In genomic region chr9:129140397-129141065, GRCh38 we compare ENCODE assay signal across 8 cellular contexts. TPM values are rescaled to one million over a fixed set of nuclear protein-coding genes. Genes with fewer than 3 reads are reported as not detected.
DNase-seq lines count a peak whose midpoint lies in the region; ATAC-seq and TF ChIP-seq lines count a peak whose summit lies in the region.

No MANE protein-coding gene starts in this region.

- peak overlapping the region; percentile 54 for H3K9ac ChIP-seq in ES-I3 (ENCODE audit: low read depth, low read length)
- peak overlapping the region; percentile 99 for H3K9ac ChIP-seq in GM23248

- peak; percentile 28 for ATAC-seq in activated CD8-positive, alpha-beta T cell treated with anti-CD3 and anti-CD28 coated beads for 36 hours

- H3K4me2 ChIP-seq in GM23248 (ENCODE audit: unreplicated experiment), result peak overlapping the region; percentile 92

- H3K4me3 ChIP-seq in GM23248 (peak overlapping the region; percentile 70), MG63 (peak overlapping the region; percentile 49), fibroblast of pulmonary artery (replicated peaks; ENCODE audit: low read depth, low read length) (peak overlapping the region; percentile 40)

- no peaks in the 10 kb centered on the region for H4K20me1 ChIP-seq in GM23248 (ENCODE audit: insufficient read depth)

- H2AFZ ChIP-seq in GM23248, result no peak overlapping the region

- H3K9me2 ChIP-seq in GM23248 (ENCODE audit: insufficient read depth), result no peaks in the 10 kb centered on the region

- no peaks in the 10 kb centered on the region for H3K27me3 ChIP-seq in GM23248 (replicated peaks; ENCODE audit: insufficient read depth)
- H3K27me3 ChIP-seq in MG63, result no peaks in the 10 kb centered on the region

- peak overlapping the region; percentile 100 for H3K27ac ChIP-seq in GM23248

- no peak for TF ChIP-seq CTCF in activated CD8-positive, alpha-beta T cell treated with anti-CD3 and anti-CD28 coated beads for 36 hours (IDR thresholded peaks at IDR 0.05)
- TF ChIP-seq CTCF in fibroblast of pulmonary artery (IDR thresholded peaks at IDR 0.05; ENCODE audit: low read length, missing control alignments) (no peak), nephron progenitor cell (IDR thresholded peaks at IDR 0.05) (no peak)

- peaks cover 23% of the 10 kb centered on the region for H3K36me3 Mint-ChIP-seq in activated CD8-positive, alpha-beta T cell treated with anti-CD3 and anti-CD28 coated beads for 36 hours (ENCODE audit: low read depth)
- peaks cover 5% of the 10 kb centered on the region for H3K36me3 Mint-ChIP-seq in nephron progenitor cell (ENCODE audit: low read depth)

- intact Hi-C loops in activated CD8-positive, alpha-beta T cell treated with anti-CD3 and anti-CD28 coated beads for 36 hours (cut with micrococcal nuclease), result no loop called here

- H3K4me1 ChIP-seq in ES-I3 (ENCODE audit: insufficient read depth, low read length) (peaks cover 46% of the 10 kb centered on the region), GM23248 (ENCODE audit: insufficient read depth) (peaks cover 61% of the 10 kb centered on the region)

- peak overlapping the region; percentile 80 for H3K4me3 Mint-ChIP-seq in activated CD8-positive, alpha-beta T cell treated with anti-CD3 and anti-CD28 coated beads for 36 hours
- peak overlapping the region; percentile 72 for H3K4me3 Mint-ChIP-seq in nephron progenitor cell

- DNase-seq in GM23248 (peak; percentile 78), MG63 (peak; percentile 59), fibroblast of pulmonary artery (ENCODE audit: low read depth) (peak; percentile 57), nephron progenitor cell (peak; percentile 31), AG08395 (ENCODE audit: low spot score) (no peak), iPS-NIHi11 (ENCODE audit: low spot score) (no peak)
- DNase-seq in activated CD8-positive, alpha-beta T cell treated with anti-CD3 and anti-CD28 coated beads for 36 hours, result peak; percentile 40

- POLR2A ChIA-PET in activated CD8-positive, alpha-beta T cell treated with anti-CD3 and anti-CD28 coated beads for 36 hours (lab: Charles Lee), result interaction anchor here (0.6 to 2.5 kb wide), 11 partner anchors 11 to 484 kb away, joined by 3 to 9 read pairs (median 3); no protein-coding TSS in a partner anchor

- CTCF ChIA-PET in activated CD8-positive, alpha-beta T cell treated with anti-CD3 and anti-CD28 coated beads for 36 hours (lab: Charles Lee), result interaction anchor here (0.6 to 7.4 kb wide), 24 partner anchors 9 to 483 kb away, joined by 3 to 131 read pairs (median 6); partner anchors contain the start of genes C9orf50 and NTMT1

- H3K9me3 Mint-ChIP-seq in activated CD8-positive, alpha-beta T cell treated with anti-CD3 and anti-CD28 coated beads for 36 hours, result no peaks in the 10 kb centered on the region
- no peaks in the 10 kb centered on the region for H3K9me3 Mint-ChIP-seq in nephron progenitor cell

- peaks cover 42% of the 10 kb centered on the region for H3K4me1 Mint-ChIP-seq in activated CD8-positive, alpha-beta T cell treated with anti-CD3 and anti-CD28 coated beads for 36 hours (ENCODE audit: low read depth)
- peaks cover 84% of the 10 kb centered on the region for H3K4me1 Mint-ChIP-seq in nephron progenitor cell

- peaks cover 30% of the 10 kb centered on the region for H3K79me2 ChIP-seq in GM23248 (ENCODE audit: insufficient read depth)

- in situ Hi-C loops in GM23248 (cut with MboI), result no loop called here

- peak overlapping the region; percentile 93 for H3K27ac Mint-ChIP-seq in activated CD8-positive, alpha-beta T cell treated with anti-CD3 and anti-CD28 coated beads for 36 hours
- H3K27ac Mint-ChIP-seq in nephron progenitor cell, result peak overlapping the region; percentile 98

- peaks cover 24% of the 10 kb centered on the region for H3F3A ChIP-seq in GM23248 (ENCODE audit: insufficient read depth)

- WGBS in GM23248 (ENCODE audit: low coverage in 1 of 2, low lambda C conversion rate in 2 of 2, missing lambda C conversion rate in 2 of 2), 2 experiments, result 2% methylated on average over 7 to 8 of the region's 8 CpGs

- H3K36me3 ChIP-seq in ES-I3 (ENCODE audit: insufficient read depth, low read length) (peaks cover 2% of the 10 kb centered on the region; the same call in 1 of the 2 replicates), GM23248 (ENCODE audit: low read depth) (no peaks in the 10 kb centered on the region), MG63 (peaks cover 39% of the 10 kb centered on the region)

- no peaks in the 10 kb centered on the region for H3K27me3 Mint-ChIP-seq in activated CD8-positive, alpha-beta T cell treated with anti-CD3 and anti-CD28 coated beads for 36 hours
- H3K27me3 Mint-ChIP-seq in nephron progenitor cell (ENCODE audit: low read depth, poor library complexity), result peaks cover 3% of the 10 kb centered on the region

- H3K9me3 ChIP-seq in ES-I3 (ENCODE audit: control insufficient read depth, insufficient read depth, low read length) (no peaks in the 10 kb centered on the region), GM23248 (ENCODE audit: low read depth) (no peaks in the 10 kb centered on the region), MG63 (no peaks in the 10 kb centered on the region)

RNA-seq across cellular contexts. Expression of gene PTPA, which starts 29.3 kb away (rescaled TPM):
- total RNA-seq in GM23248 (2014; rRNA removed; shearing (Covaris generic)), result 96.9 and 113 TPM in 2 replicates
- polyA plus RNA-seq in GM23248 (2016; fragmentation: Nextera tagmentation; extraction: Ambion mirVana), result 59.9 and 60.8 TPM in 2 replicates
- total RNA-seq in MG63 (2014; rRNA removed; shearing (Covaris generic); ENCODE audit: low replicate concordance), result 76.3 and 127 TPM in 2 replicates
- 10 to 100 TPM; 95.3 to 98.5 TPM for total RNA-seq in activated CD8-positive, alpha-beta T cell treated with anti-CD3 and anti-CD28 coated beads for 36 hours

RNA-seq across cellular contexts. Expression of gene CRAT, which starts 29.9 kb away (rescaled TPM):
- total RNA-seq in GM23248 (2014; rRNA removed; shearing (Covaris generic)), result 51.5 and 55.4 TPM in 2 replicates
- 61.4 and 66.0 TPM in 2 replicates for polyA plus RNA-seq in GM23248 (2016; fragmentation: Nextera tagmentation; extraction: Ambion mirVana)
- total RNA-seq in MG63 (2014; rRNA removed; shearing (Covaris generic); ENCODE audit: low replicate concordance), result 16.3 and 17.5 TPM in 2 replicates
- total RNA-seq in activated CD8-positive, alpha-beta T cell treated with anti-CD3 and anti-CD28 coated beads for 36 hours, result 10 to 100 TPM; 11.8 to 12.7 TPM

RNA-seq across cellular contexts. Expression of gene IER5L, which starts 37.5 kb away (rescaled TPM):
- total RNA-seq in GM23248 (2014; rRNA removed; shearing (Covaris generic)), result 69.4 and 81.7 TPM in 2 replicates
- polyA plus RNA-seq in GM23248 (2016; fragmentation: Nextera tagmentation; extraction: Ambion mirVana), result 4.0 and 4.3 TPM in 2 replicates
- 15.7 and 21.7 TPM in 2 replicates for total RNA-seq in MG63 (2014; rRNA removed; shearing (Covaris generic); ENCODE audit: low replicate concordance)
- total RNA-seq in activated CD8-positive, alpha-beta T cell treated with anti-CD3 and anti-CD28 coated beads for 36 hours, result 1 to 10 TPM; 3.7 to 4.1 TPM

RNA-seq across cellular contexts. Expression of gene DOLPP1, which starts 59.6 kb away (rescaled TPM):
- 11.5 and 11.6 TPM in 2 replicates for total RNA-seq in GM23248 (2014; rRNA removed; shearing (Covaris generic))
- 12.8 and 13.7 TPM in 2 replicates for polyA plus RNA-seq in GM23248 (2016; fragmentation: Nextera tagmentation; extraction: Ambion mirVana)
- 18.4 and 24.9 TPM in 2 replicates for total RNA-seq in MG63 (2014; rRNA removed; shearing (Covaris generic); ENCODE audit: low replicate concordance)
- total RNA-seq in activated CD8-positive, alpha-beta T cell treated with anti-CD3 and anti-CD28 coated beads for 36 hours, result 10 to 100 TPM; 12.7 to 15.2 TPM

Comparison
In these comparisons a context has a peak if more than half of its experiments do, and no peak if none do; other contexts are left out.
1. DNase-seq: peak in GM23248 (single experiment), MG63 (single experiment), activated CD8-positive, alpha-beta T cell treated with anti-CD3 and anti-CD28 coated beads for 36 hours (single experiment), fibroblast of pulmonary artery (single experiment) and nephron progenitor cell (single experiment); none in AG08395 (single experiment) and iPS-NIHi11 (single experiment).
2. Peak in every context shown above with its lines, with median percentiles within 50 percentile points of each other: H3K4me3 ChIP-seq.